Comparison of ENCODE assay signal across 32 cellular contexts in the genomic region with DNA sequence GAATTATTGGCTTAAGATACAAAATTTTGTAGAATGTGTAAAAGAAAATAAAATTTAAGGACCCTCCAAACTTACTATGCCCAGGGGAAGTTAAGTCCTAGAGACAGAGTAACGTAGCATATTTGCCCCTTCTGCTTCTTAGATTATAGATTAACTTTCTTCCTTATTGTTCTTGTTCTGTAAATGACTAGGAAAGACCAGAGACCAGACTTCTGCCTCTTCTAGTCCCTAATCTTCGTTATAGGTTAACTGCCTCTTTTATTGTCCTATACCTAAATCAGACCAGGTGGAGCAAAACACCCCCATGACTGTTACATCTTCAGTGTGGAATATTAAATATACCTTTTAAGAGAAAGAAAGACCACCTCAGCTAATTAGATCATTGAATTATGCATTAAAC.
"Had no signal": no experiment of that assay in that cellular context is flagged by ENCODE, and none has a peak within 500 bp of the region (broad histone marks: within the 10 kb centered on the region; RNA-seq: fewer than 3 reads in every experiment).

No MANE protein-coding gene starts in this region.

- H3K36me3 ChIP-seq: brain microvascular endothelial cell, breast epithelium had no signal

- H3K9me3 Mint-ChIP-seq: activated B cell treated with CpG ODN at 0.5 μM for 24 hours; activated CD4-positive, alpha-beta memory T cell treated with anti-CD3 and anti-CD28 coated beads for 36 hours; activated CD4-positive, alpha-beta T cell treated with anti-CD3 and anti-CD28 coated beads, Interleukin-2, amount 10 ng/mL, durations not matched to agents 24 days and 14 days; activated CD8-positive, alpha-beta T cell treated with anti-CD3 and anti-CD28 coated beads for 36 hours; activated naive CD4-positive, alpha-beta T cell treated with anti-CD3 and anti-CD28 coated beads for 36 hours; activated naive CD4-positive, alpha-beta T cell treated with anti-CD3 and anti-CD28 coated beads, Interleukin-2, amount 50 U/mL, for 72 hours; activated naive CD8-positive, alpha-beta T cell treated with anti-CD3 and anti-CD28 coated beads for 36 hours; activated T-cell treated with anti-CD3 and anti-CD28 coated beads, Interleukin-2, amount 50 U/mL, for 24 hours; T-helper 1 cell treated with Interleukin-12 subunit alpha and Interleukin-12 subunit beta and Interleukin-4 antibody, amounts not matched to agents 30 μg/mL and 1 μg/mL, for 36 hours; T-helper 2 cell treated with Interferon-gamma antibody and Interleukin-4, amounts not matched to agents 5 μg/mL and 100 μg/mL, for 36 hours had no signal

- ATAC-seq: activated CD8-positive, alpha-beta memory T cell treated with anti-CD3 and anti-CD28 coated beads, Interleukin-2, amount 10 ng/mL, durations not matched to agents 7 days and 5 days; activated CD8-positive, alpha-beta T cell treated with anti-CD3 and anti-CD28 coated beads for 36 hours; activated naive CD4-positive, alpha-beta T cell treated with anti-CD3 and anti-CD28 coated beads, Interleukin-2, amount 50 U/mL, for 72 hours; body of pancreas had no signal

- H3K4me1 ChIP-seq: adrenal gland, body of pancreas, breast epithelium had no signal

- DNase-seq: activated B cell treated with CpG ODN at 0.5 μM for 24 hours; activated CD4-positive, alpha-beta memory T cell treated with anti-CD3 and anti-CD28 coated beads for 36 hours; activated CD4-positive, alpha-beta T cell treated with anti-CD3 and anti-CD28 coated beads for 4 hours; activated CD4-positive, alpha-beta T cell treated with anti-CD3 and anti-CD28 coated beads, Interleukin-2, amount 50 U/mL, for 1 hour; activated CD4-positive, alpha-beta T cell treated with anti-CD3 and anti-CD28 coated beads, Interleukin-2, amount 50 U/mL, for 4 hours; activated CD4-positive, CD25-positive, alpha-beta regulatory T cell treated with anti-CD3 and anti-CD28 coated beads, Interleukin-2, amount 50 U/mL, for 72 hours; activated CD8-positive, alpha-beta memory T cell treated with anti-CD3 and anti-CD28 coated beads, Interleukin-2, amount 10 ng/mL, durations not matched to agents 7 days and 5 days; activated CD8-positive, alpha-beta memory T cell treated with anti-CD3 and anti-CD28 coated beads, Interleukin-2, amount 50 U/mL, for 48 hours; activated CD8-positive, alpha-beta T cell treated with anti-CD3 and anti-CD28 coated beads for 36 hours; activated effector memory CD4-positive, alpha-beta T cell treated with anti-CD3 and anti-CD28 coated beads, Interleukin-2, amount 50 U/mL, for 16 hours; activated gamma-delta T cell treated with Interleukin-2 at 50 U/mL for 16 hours; activated naive CD4-positive, alpha-beta T cell; activated naive CD4-positive, alpha-beta T cell treated with anti-CD3 and anti-CD28 coated beads for 36 hours; activated naive CD4-positive, alpha-beta T cell treated with anti-CD3 and anti-CD28 coated beads, Interleukin-2, amount 50 U/mL, for 16 hours; activated naive CD8-positive, alpha-beta T cell treated with anti-CD3 and anti-CD28 coated beads for 36 hours; activated T-cell treated with anti-CD3 and anti-CD28 coated beads, Interleukin-2, amount 50 U/mL, for 24 hours; activated T-cell treated with anti-CD3 and anti-CD28 coated beads, Interleukin-2, amount 50 U/mL, for 48 hours; adrenal gland; amniotic stem cell; aorta; body of pancreas; brain microvascular endothelial cell; central memory CD4-positive, alpha-beta T cell; T-helper 1 cell; T-helper 2 cell; T-helper 9 cell had no signal

- H3K27ac ChIP-seq: adrenal gland, body of pancreas, brain microvascular endothelial cell, breast epithelium, VCaP had no signal

- H3K9me3 ChIP-seq: adrenal gland, body of pancreas, breast epithelium had no signal

- H3K4me3 Mint-ChIP-seq: activated B cell treated with CpG ODN at 0.5 μM for 24 hours; activated CD4-positive, alpha-beta memory T cell treated with anti-CD3 and anti-CD28 coated beads for 36 hours; activated CD4-positive, alpha-beta T cell treated with anti-CD3 and anti-CD28 coated beads, Interleukin-2, amount 10 ng/mL, durations not matched to agents 24 days and 14 days; activated CD8-positive, alpha-beta memory T cell treated with anti-CD3 and anti-CD28 coated beads, Interleukin-2, amount 10 ng/mL, durations not matched to agents 7 days and 5 days; activated CD8-positive, alpha-beta T cell treated with anti-CD3 and anti-CD28 coated beads for 36 hours; activated naive CD4-positive, alpha-beta T cell treated with anti-CD3 and anti-CD28 coated beads for 36 hours; activated naive CD8-positive, alpha-beta T cell treated with anti-CD3 and anti-CD28 coated beads for 36 hours; activated T-cell treated with anti-CD3 and anti-CD28 coated beads, Interleukin-2, amount 50 U/mL, for 24 hours; T-helper 1 cell treated with Interleukin-12 subunit alpha and Interleukin-12 subunit beta and Interleukin-4 antibody, amounts not matched to agents 30 μg/mL and 1 μg/mL, for 36 hours; T-helper 2 cell treated with Interferon-gamma antibody and Interleukin-4, amounts not matched to agents 5 μg/mL and 100 μg/mL, for 36 hours had no signal

- H3K27me3 Mint-ChIP-seq: activated B cell treated with CpG ODN at 0.5 μM for 24 hours; activated CD4-positive, alpha-beta memory T cell treated with anti-CD3 and anti-CD28 coated beads for 36 hours; activated CD4-positive, alpha-beta T cell treated with anti-CD3 and anti-CD28 coated beads, Interleukin-2, amount 10 ng/mL, durations not matched to agents 24 days and 14 days; activated CD8-positive, alpha-beta memory T cell treated with anti-CD3 and anti-CD28 coated beads, Interleukin-2, amount 10 ng/mL, durations not matched to agents 7 days and 5 days; activated CD8-positive, alpha-beta T cell treated with anti-CD3 and anti-CD28 coated beads for 36 hours; activated naive CD8-positive, alpha-beta T cell treated with anti-CD3 and anti-CD28 coated beads for 36 hours; activated T-cell treated with anti-CD3 and anti-CD28 coated beads, Interleukin-2, amount 50 U/mL, for 24 hours had no signal

- H3K4me1 Mint-ChIP-seq: activated B cell treated with CpG ODN at 0.5 μM for 24 hours; activated CD4-positive, alpha-beta T cell treated with anti-CD3 and anti-CD28 coated beads, Interleukin-2, amount 10 ng/mL, durations not matched to agents 24 days and 14 days; activated CD8-positive, alpha-beta memory T cell treated with anti-CD3 and anti-CD28 coated beads, Interleukin-2, amount 10 ng/mL, durations not matched to agents 7 days and 5 days; activated naive CD8-positive, alpha-beta T cell treated with anti-CD3 and anti-CD28 coated beads for 36 hours had no signal

- H3K27me3 ChIP-seq: adrenal gland, body of pancreas, brain microvascular endothelial cell, breast epithelium had no signal

- H3K4me3 ChIP-seq: adrenal gland, body of pancreas, breast epithelium had no signal

- H3K27ac Mint-ChIP-seq: activated B cell treated with CpG ODN at 0.5 μM for 24 hours; activated CD4-positive, alpha-beta memory T cell treated with anti-CD3 and anti-CD28 coated beads for 36 hours; activated CD4-positive, alpha-beta T cell treated with anti-CD3 and anti-CD28 coated beads, Interleukin-2, amount 10 ng/mL, durations not matched to agents 24 days and 14 days; activated CD8-positive, alpha-beta memory T cell treated with anti-CD3 and anti-CD28 coated beads, Interleukin-2, amount 10 ng/mL, durations not matched to agents 7 days and 5 days; activated CD8-positive, alpha-beta T cell treated with anti-CD3 and anti-CD28 coated beads for 36 hours; activated naive CD4-positive, alpha-beta T cell treated with anti-CD3 and anti-CD28 coated beads for 36 hours; activated naive CD8-positive, alpha-beta T cell treated with anti-CD3 and anti-CD28 coated beads for 36 hours; activated T-cell treated with anti-CD3 and anti-CD28 coated beads, Interleukin-2, amount 50 U/mL, for 24 hours; T-helper 1 cell treated with Interleukin-12 subunit alpha and Interleukin-12 subunit beta and Interleukin-4 antibody, amounts not matched to agents 30 μg/mL and 1 μg/mL, for 36 hours; T-helper 2 cell treated with Interferon-gamma antibody and Interleukin-4, amounts not matched to agents 5 μg/mL and 100 μg/mL, for 36 hours had no signal
